ENCODE assay signal across 2 cellular contexts in genomic region chr12:96192926-96193573, GRCh38.
TF ChIP-seq lines count a peak whose summit lies in the region.

No MANE protein-coding gene starts in this region.

TF ChIP-seq in H1, 55 proteins besides CTCF, POLR2A, EP300 and RAD21 (continued from another document):
- no peak for TF ChIP-seq TEAD4 (IDR thresholded peaks at IDR 0.05; ENCODE audit: low read depth, low read length)

TF ChIP-seq in SK-N-SH treated with all-trans-retinoic acid at 6 μM for 48 hours, 23 proteins besides CTCF, POLR2A, EP300 and RAD21 (continued from another document):
- TF ChIP-seq PATZ1 (CRISPR knock-in tag; IDR thresholded peaks at IDR 0.05; ENCODE audit: borderline replicate concordance) (no peak), CREB5 (CRISPR knock-in tag; IDR thresholded peaks at IDR 0.05; ENCODE audit: low read depth) (no peak), TOX (CRISPR knock-in tag; IDR thresholded peaks at IDR 0.05; ENCODE audit: borderline replicate concordance) (no peak), ISL1 (CRISPR knock-in tag; IDR thresholded peaks at IDR 0.05) (no peak), GLIS3 (CRISPR knock-in tag; IDR thresholded peaks at IDR 0.05) (no peak), ZNF70 (CRISPR knock-in tag; IDR thresholded peaks at IDR 0.05) (no peak), ARNTL (CRISPR knock-in tag; IDR thresholded peaks at IDR 0.05; ENCODE audit: borderline replicate concordance, low read depth) (no peak), SNAI2 (CRISPR knock-in tag; IDR thresholded peaks at IDR 0.05) (no peak), ESRRG (CRISPR knock-in tag; IDR thresholded peaks at IDR 0.05) (no peak), CSRNP3 (CRISPR knock-in tag; IDR thresholded peaks at IDR 0.05) (no peak), ZNF8 (CRISPR knock-in tag; IDR thresholded peaks at IDR 0.05) (no peak), POU6F1 (CRISPR knock-in tag; IDR thresholded peaks at IDR 0.05; ENCODE audit: borderline replicate concordance, low read depth) (no peak), OSR1 (CRISPR knock-in tag; IDR thresholded peaks at IDR 0.05) (no peak), TCF4 (CRISPR knock-in tag; IDR thresholded peaks at IDR 0.05; ENCODE audit: borderline replicate concordance) (no peak), CSDC2 (CRISPR knock-in tag; IDR thresholded peaks at IDR 0.05) (no peak), RARB (CRISPR knock-in tag; IDR thresholded peaks at IDR 0.05) (no peak)
